ENCODE assay signal across 1 cellular context in the genomic region with DNA sequence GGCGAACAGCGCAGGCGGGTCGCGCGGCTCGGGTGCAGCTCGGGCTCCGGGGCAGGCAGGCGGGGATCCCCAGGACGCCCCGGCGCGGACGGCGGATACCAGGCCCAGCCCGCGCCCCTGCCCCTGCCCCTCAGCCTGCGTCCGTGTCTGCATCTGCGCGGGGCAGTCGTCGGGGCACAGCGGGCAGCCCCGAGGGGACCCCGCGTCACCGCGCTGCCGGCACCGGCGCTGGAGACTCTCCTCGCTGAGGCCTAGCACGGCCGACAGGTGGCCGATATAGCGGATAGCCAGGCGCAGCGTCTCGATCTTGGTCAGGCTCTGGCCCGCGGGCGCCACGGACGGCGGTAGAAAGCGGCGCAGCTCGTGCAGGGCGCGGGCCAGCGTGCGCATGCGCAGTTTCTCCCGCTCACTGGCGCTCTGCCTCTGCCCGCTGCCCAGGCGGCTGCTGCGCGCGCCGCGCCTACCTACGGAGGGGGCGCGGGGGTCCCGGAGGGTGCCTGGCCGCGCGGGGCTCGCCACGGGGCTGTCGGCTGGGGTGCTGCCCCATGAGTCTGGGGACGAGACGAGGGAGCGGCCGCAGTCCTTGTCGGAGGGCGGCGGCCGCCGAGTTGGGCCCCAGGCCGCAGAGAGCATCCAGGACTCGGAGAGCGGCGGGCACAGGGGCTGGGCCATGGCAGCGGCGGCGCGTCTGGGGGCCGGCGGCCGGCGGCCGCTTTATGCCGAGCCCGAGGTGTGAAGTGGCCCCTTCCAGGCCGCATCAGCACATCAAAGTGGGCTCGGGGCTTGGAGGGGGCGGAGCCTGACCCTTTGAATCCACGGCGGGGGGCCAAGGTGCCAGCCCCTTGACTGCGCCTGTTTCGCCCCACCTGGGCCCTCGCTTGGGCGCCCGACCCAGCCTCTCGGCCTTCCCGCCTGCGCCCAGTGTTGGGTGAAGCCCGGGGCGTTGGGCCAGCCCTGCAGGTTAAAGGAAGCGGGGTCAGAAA.
TF ChIP-seq lines count a peak whose summit lies in the region.

Gene MESP1 (minus strand): TSS at position 690 of the 983 bp plus-strand sequence. CDS start 18 bp downstream, at position 672.

TF ChIP-seq in WTC11, 78 proteins besides CTCF, POLR2A, EP300 and RAD21 (continued from another document):
- TF ChIP-seq, protein P1, sequence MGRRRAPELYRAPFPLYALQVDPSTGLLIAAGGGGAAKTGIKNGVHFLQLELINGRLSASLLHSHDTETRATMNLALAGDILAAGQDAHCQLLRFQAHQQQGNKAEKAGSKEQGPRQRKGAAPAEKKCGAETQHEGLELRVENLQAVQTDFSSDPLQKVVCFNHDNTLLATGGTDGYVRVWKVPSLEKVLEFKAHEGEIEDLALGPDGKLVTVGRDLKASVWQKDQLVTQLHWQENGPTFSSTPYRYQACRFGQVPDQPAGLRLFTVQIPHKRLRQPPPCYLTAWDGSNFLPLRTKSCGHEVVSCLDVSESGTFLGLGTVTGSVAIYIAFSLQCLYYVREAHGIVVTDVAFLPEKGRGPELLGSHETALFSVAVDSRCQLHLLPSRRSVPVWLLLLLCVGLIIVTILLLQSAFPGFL (CRISPR knock-in tag; IDR thresholded peaks at IDR 0.05; ENCODE audit: borderline replicate concordance): peak; percentile 29; the same call in 1 of the 2 replicates
- TF ChIP-seq ZNF121 (CRISPR knock-in tag; IDR thresholded peaks at IDR 0.05) (no peak), ZNF263 (CRISPR knock-in tag; IDR thresholded peaks at IDR 0.05; ENCODE audit: low read depth) (no peak), NFE2L1 (CRISPR knock-in tag; IDR thresholded peaks at IDR 0.05) (peak; percentile 78; the same call in 1 of the 2 replicates), ESRRA (CRISPR knock-in tag; IDR thresholded peaks at IDR 0.05; ENCODE audit: borderline replicate concordance) (peak; percentile 44; the same call in 1 of the 2 replicates), MYBL2 (CRISPR knock-in tag; IDR thresholded peaks at IDR 0.05) (peak; percentile 82), FOXJ3 (CRISPR knock-in tag; IDR thresholded peaks at IDR 0.05; ENCODE audit: borderline replicate concordance) (no peak), E2F4 (CRISPR knock-in tag; IDR thresholded peaks at IDR 0.05; ENCODE audit: borderline replicate concordance, low read depth) (peak; percentile 86), CREM (CRISPR knock-in tag; IDR thresholded peaks at IDR 0.05) (no peak), MXD4 (CRISPR knock-in tag; IDR thresholded peaks at IDR 0.05; ENCODE audit: borderline replicate concordance) (no peak), TEAD1 (CRISPR knock-in tag; IDR thresholded peaks at IDR 0.05) (no peak; the same call in 1 of the 2 replicates), GRHL2 (CRISPR knock-in tag; IDR thresholded peaks at IDR 0.05; ENCODE audit: insufficient replicate concordance, severe bottlenecking) (no peak), ERG (CRISPR knock-in tag; IDR thresholded peaks at IDR 0.05) (no peak), ZNF232 (CRISPR knock-in tag; IDR thresholded peaks at IDR 0.05) (no peak; the same call in 1 of the 2 replicates), HMGXB4 (CRISPR knock-in tag; IDR thresholded peaks at IDR 0.05) (peak; percentile 78; the same call in 1 of the 2 replicates), RELA (CRISPR knock-in tag; IDR thresholded peaks at IDR 0.05; ENCODE audit: borderline replicate concordance) (peak; percentile 41; the same call in 1 of the 2 replicates), ATF1 (CRISPR knock-in tag; IDR thresholded peaks at IDR 0.05) (peak; percentile 51; the same call in 1 of the 2 replicates), GABPB1 (CRISPR knock-in tag; IDR thresholded peaks at IDR 0.05) (0 out of 2 replicates have a peak, but pooled peaks have one; percentile 23), KAT7 (CRISPR knock-in tag; IDR thresholded peaks at IDR 0.05; ENCODE audit: borderline replicate concordance) (peak; percentile 94; the same call in 1 of the 2 replicates), ZNF423 (CRISPR knock-in tag; IDR thresholded peaks at IDR 0.05) (no peak), TP53 (CRISPR knock-in tag; IDR thresholded peaks at IDR 0.05) (no peak), NR2C2 (CRISPR knock-in tag; IDR thresholded peaks at IDR 0.05) (no peak), SP1 (CRISPR knock-in tag; conservative IDR thresholded peaks at IDR 0.05) (peak; percentile 48), NR3C1 (CRISPR knock-in tag; conservative IDR thresholded peaks at IDR 0.05; ENCODE audit: low read depth) (no peak), SOX15 (CRISPR knock-in tag; IDR thresholded peaks at IDR 0.05) (no peak), TEAD4 (CRISPR knock-in tag; IDR thresholded peaks at IDR 0.05) (0 out of 2 replicates have a peak, but pooled peaks have one; percentile 26), CREB1 (CRISPR knock-in tag; IDR thresholded peaks at IDR 0.05) (no peak), EMX1 (CRISPR knock-in tag; IDR thresholded peaks at IDR 0.05) (no peak)
- TF ChIP-seq, protein P2, sequence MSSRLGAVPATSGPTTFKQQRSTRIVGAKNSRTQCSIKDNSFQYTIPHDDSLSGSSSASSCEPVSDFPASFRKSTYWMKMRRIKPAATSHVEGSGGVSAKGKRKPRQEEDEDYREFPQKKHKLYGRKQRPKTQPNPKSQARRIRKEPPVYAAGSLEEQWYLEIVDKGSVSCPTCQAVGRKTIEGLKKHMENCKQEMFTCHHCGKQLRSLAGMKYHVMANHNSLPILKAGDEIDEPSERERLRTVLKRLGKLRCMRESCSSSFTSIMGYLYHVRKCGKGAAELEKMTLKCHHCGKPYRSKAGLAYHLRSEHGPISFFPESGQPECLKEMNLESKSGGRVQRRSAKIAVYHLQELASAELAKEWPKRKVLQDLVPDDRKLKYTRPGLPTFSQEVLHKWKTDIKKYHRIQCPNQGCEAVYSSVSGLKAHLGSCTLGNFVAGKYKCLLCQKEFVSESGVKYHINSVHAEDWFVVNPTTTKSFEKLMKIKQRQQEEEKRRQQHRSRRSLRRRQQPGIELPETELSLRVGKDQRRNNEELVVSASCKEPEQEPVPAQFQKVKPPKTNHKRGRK (CRISPR knock-in tag; IDR thresholded peaks at IDR 0.05; ENCODE audit: borderline replicate concordance): no peak
- TF ChIP-seq, protein P3, sequence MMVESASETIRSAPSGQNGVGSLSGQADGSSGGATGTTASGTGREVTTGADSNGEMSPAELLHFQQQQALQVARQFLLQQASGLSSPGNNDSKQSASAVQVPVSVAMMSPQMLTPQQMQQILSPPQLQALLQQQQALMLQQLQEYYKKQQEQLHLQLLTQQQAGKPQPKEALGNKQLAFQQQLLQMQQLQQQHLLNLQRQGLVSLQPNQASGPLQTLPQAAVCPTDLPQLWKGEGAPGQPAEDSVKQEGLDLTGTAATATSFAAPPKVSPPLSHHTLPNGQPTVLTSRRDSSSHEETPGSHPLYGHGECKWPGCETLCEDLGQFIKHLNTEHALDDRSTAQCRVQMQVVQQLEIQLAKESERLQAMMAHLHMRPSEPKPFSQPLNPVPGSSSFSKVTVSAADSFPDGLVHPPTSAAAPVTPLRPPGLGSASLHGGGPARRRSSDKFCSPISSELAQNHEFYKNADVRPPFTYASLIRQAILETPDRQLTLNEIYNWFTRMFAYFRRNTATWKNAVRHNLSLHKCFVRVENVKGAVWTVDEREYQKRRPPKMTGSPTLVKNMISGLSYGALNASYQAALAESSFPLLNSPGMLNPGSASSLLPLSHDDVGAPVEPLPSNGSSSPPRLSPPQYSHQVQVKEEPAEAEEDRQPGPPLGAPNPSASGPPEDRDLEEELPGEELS (CRISPR knock-in tag; IDR thresholded peaks at IDR 0.05): no peak; the same call in none of the 2 replicates
